Comparison of ENCODE assay signal across 8 cellular contexts in the genomic region with DNA sequence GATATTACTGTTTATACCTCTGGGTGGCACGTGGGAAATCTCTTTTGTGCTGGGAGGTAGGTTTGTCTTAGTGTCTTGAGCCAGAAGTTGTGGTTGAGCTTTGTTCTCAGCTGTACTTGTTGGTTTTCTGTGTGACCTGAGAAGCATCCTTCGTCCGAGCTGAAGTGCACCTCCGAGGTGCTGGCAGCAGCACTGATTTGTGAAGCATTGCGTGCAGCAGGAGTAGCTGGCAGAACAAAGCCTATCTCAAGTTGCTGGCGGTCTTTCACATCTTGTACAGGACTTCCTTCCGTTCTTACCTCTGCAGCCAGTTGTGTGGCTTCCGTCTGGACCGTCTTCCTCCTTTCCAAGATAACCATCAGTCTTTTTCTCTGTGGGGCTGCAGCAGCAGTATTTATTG. TPM values are rescaled to one million over a fixed set of nuclear protein-coding genes. Genes with fewer than 3 reads are reported as not detected.
DNase-seq lines count a peak whose midpoint lies in the region; ATAC-seq and TF ChIP-seq lines count a peak whose summit lies in the region.

No MANE protein-coding gene starts in this region.

- H3K4me3 Mint-ChIP-seq in stimulated activated memory B cell treated with anti-CD40 and anti-IgM and Interleukin-4, amounts not matched to agents 10 μg/mL and 1 μg/mL and 100 μg/mL, for 72 hours, result peak overlapping the region; percentile 88

- 11 to 14% methylated on average over 9 of the region's 9 CpGs for WGBS in heart right ventricle, 2 donors

- H3K36me3 Mint-ChIP-seq in stimulated activated memory B cell treated with anti-CD40 and anti-IgM and Interleukin-4, amounts not matched to agents 10 μg/mL and 1 μg/mL and 100 μg/mL, for 72 hours, result peaks cover 24% of the 10 kb centered on the region

- H3K9me3 Mint-ChIP-seq in stimulated activated memory B cell treated with anti-CD40 and anti-IgM and Interleukin-4, amounts not matched to agents 10 μg/mL and 1 μg/mL and 100 μg/mL, for 72 hours, result no peaks in the 10 kb centered on the region

- peaks cover 35 to 88% (median 85%) of the 10 kb centered on the region in 9 donors for H3K4me1 ChIP-seq in heart right ventricle

- POLR2A ChIA-PET in HEK293T (lab: Yijun Ruan, JAX), result interaction anchor here (3.3 kb wide), 1 partner anchor 25 kb away, joined by 19 read pairs; no protein-coding TSS in a partner anchor

- intact Hi-C loops in heart right ventricle (cut with DNase I), result loop anchor here in 2 of 10 donors (10.0 kb wide), 1 partner anchor 77 kb away; no protein-coding TSS in a partner anchor

- CTCF ChIA-PET in HEK293T (lab: Yijun Ruan, JAX), result interaction anchor here (0.8 kb wide), 1 partner anchor 48 kb away, joined by 3 read pairs; no protein-coding TSS in a partner anchor

- DNase-seq in HEK293T (ENCODE audit: extremely low spot score), result peak; percentile 7
- DNase-seq in activated CD4-positive, alpha-beta T cell treated with anti-CD3 and anti-CD28 coated beads for 48 hours, result peak; percentile 48
- DNase-seq in heart right ventricle, result peak in 1 of 2 donors; percentile 19
- no peak for DNase-seq in NCI-H345 (lab: John Stamatoyannopoulos, UW)
- DNase-seq in HPDE6-E6E7 (ENCODE audit: extremely low spot score), result no peak

- H3K4me3 ChIP-seq in heart right ventricle, result peak overlapping the region in 2 of 10 donors; percentile 1 to 3

- TF ChIP-seq CTCF in 22Rv1 (IDR thresholded peaks at IDR 0.05), result no peak
- no peak for TF ChIP-seq CTCF in heart right ventricle (IDR thresholded peaks at IDR 0.05)

- peak overlapping the region; percentile 86 for H3K27ac Mint-ChIP-seq in stimulated activated memory B cell treated with anti-CD40 and anti-IgM and Interleukin-4, amounts not matched to agents 10 μg/mL and 1 μg/mL and 100 μg/mL, for 72 hours

- H3K4me1 Mint-ChIP-seq in stimulated activated memory B cell treated with anti-CD40 and anti-IgM and Interleukin-4, amounts not matched to agents 10 μg/mL and 1 μg/mL and 100 μg/mL, for 72 hours, result peaks cover 77% of the 10 kb centered on the region

- no peaks in the 10 kb centered on the region for H3K27me3 ChIP-seq in heart right ventricle

- H3K27ac ChIP-seq in 22Rv1 (peak overlapping the region; percentile 94), heart right ventricle (peak overlapping the region in 8 of 10 donors; percentile 8 to 99 (median 64))

- ATAC-seq in heart right ventricle (no peak), HG03175 (IDR thresholded peaks at IDR 0.05; ENCODE audit: unreplicated experiment) (no peak)
- ATAC-seq in stimulated activated memory B cell treated with anti-CD40 and anti-IgM and Interleukin-4, amounts not matched to agents 10 μg/mL and 1 μg/mL and 100 μg/mL, for 72 hours, result peak; percentile 41

- H3K36me3 ChIP-seq in heart right ventricle, result no peaks in the 10 kb centered on the region

- H3K27me3 Mint-ChIP-seq in stimulated activated memory B cell treated with anti-CD40 and anti-IgM and Interleukin-4, amounts not matched to agents 10 μg/mL and 1 μg/mL and 100 μg/mL, for 72 hours, result no peaks in the 10 kb centered on the region

- H3K9me3 ChIP-seq in heart right ventricle, result no peaks in the 10 kb centered on the region

TF ChIP-seq in HEK293T, 16 proteins besides CTCF, POLR2A, EP300 and RAD21:
- TF ChIP-seq L3MBTL2 (conservative IDR thresholded peaks at IDR 0.05) (no peak), HDGF (IDR thresholded peaks at IDR 0.05; ENCODE audit: borderline replicate concordance) (no peak), CTBP1 (IDR thresholded peaks at IDR 0.05; ENCODE audit: borderline replicate concordance) (no peak), ZNF384 (IDR thresholded peaks at IDR 0.05) (no peak), FOXM1 (IDR thresholded peaks at IDR 0.05; ENCODE audit: borderline replicate concordance) (no peak), ELF4 (IDR thresholded peaks at IDR 0.05) (no peak), FOXK2 (IDR thresholded peaks at IDR 0.05) (no peak), LEF1 (IDR thresholded peaks at IDR 0.05; ENCODE audit: borderline replicate concordance) (no peak), NFRKB (IDR thresholded peaks at IDR 0.05) (no peak), ARNT (IDR thresholded peaks at IDR 0.05) (no peak), BHLHE40 (IDR thresholded peaks at IDR 0.05; ENCODE audit: borderline replicate concordance) (no peak), SUZ12 (IDR thresholded peaks at IDR 0.05) (no peak), TARDBP (IDR thresholded peaks at IDR 0.05) (no peak)

RNA-seq across cellular contexts. Expression of gene PRRC2B, which starts 4.3 kb away (rescaled TPM):
- 100 to 1,000 TPM; 107 to 153 (median 132) TPM for total RNA-seq in heart right ventricle
- 10 to 100 TPM; 26.4 to 77.1 TPM for polyA plus RNA-seq in heart right ventricle

Comparison
In these comparisons a context has a peak if more than half of its experiments do, and no peak if none do; other contexts are left out.
1. DNase-seq: peak in HEK293T (single experiment) and activated CD4-positive, alpha-beta T cell treated with anti-CD3 and anti-CD28 coated beads for 48 hours (single experiment); none in NCI-H345 (single experiment) and HPDE6-E6E7 (single experiment).